Comparison of ENCODE assay signal across 8 cellular contexts in genomic region chr3:27533718-27534578, GRCh38. TPM values are rescaled to one million over a fixed set of nuclear protein-coding genes. Genes with fewer than 3 reads are reported as not detected.
DNase-seq lines count a peak whose midpoint lies in the region; ATAC-seq lines count a peak whose summit lies in the region.

No MANE protein-coding gene starts in this region.

- DNase-seq in activated gamma-delta T cell treated with Interleukin-2 at 50 U/mL for 16 hours (peak; percentile 44), activated gamma-delta T cell (lab: John Stamatoyannopoulos, UW) (no peak), SK-MEL-5 (ENCODE audit: low read depth, low spot score) (peak; percentile 39), caudate nucleus (lab: John Stamatoyannopoulos, UW) (peak in 7 of 61 donors; percentile 1 to 26 (median 9)), kidney glomerular epithelial cell (lab: John Stamatoyannopoulos, UW) (peak; percentile 99)
- peak; percentile 3 for DNase-seq in stimulated activated CD8-positive, alpha-beta memory T cell treated with anti-CD3 and anti-CD28 coated beads, Interleukin-12 subunit alpha, Interleukin-12 subunit beta, amount 100 ng/mL, for 4 hours (ENCODE audit: low read depth)
- no peak for DNase-seq in effector CD8-positive, alpha-beta T cell (lab: John Stamatoyannopoulos, UW)

- ATAC-seq in HG03066 (IDR thresholded peaks at IDR 0.05; ENCODE audit: low read depth, unreplicated experiment): peak; percentile 51

- peak overlapping the region; percentile 55 for H3K27ac ChIP-seq in caudate nucleus (ENCODE audit: low read depth, low read length)

- in situ Hi-C loops in SK-MEL-5 (cut with HindIII; ENCODE audit: low pct_unique_long_range_greater_than_20kb, low sequenced_read_pairs): no loop called here

RNA-seq across cellular contexts. Expression of gene SLC4A7, which starts 49.8 kb away (rescaled TPM):
- total RNA-seq in SK-MEL-5 (2014; rRNA removed; shearing (Covaris generic)): 34.3 and 35.8 TPM in 2 replicates
- polyA plus RNA-seq in SK-MEL-5 (2015; cell fraction: cytosol; rRNA removed): 21.3 and 31.4 TPM in 2 replicates
- 87.8 and 103 TPM in 2 replicates for polyA plus RNA-seq in SK-MEL-5 (2015; cell fraction: nucleus; rRNA removed)

Comparison
In these comparisons a context has a peak if more than half of its experiments do, and no peak if none do; other contexts are left out.
1. DNase-seq: peak in activated gamma-delta T cell treated with Interleukin-2 at 50 U/mL for 16 hours (single experiment), SK-MEL-5 (single experiment), kidney glomerular epithelial cell (single experiment) and stimulated activated CD8-positive, alpha-beta memory T cell treated with anti-CD3 and anti-CD28 coated beads, Interleukin-12 subunit alpha, Interleukin-12 subunit beta, amount 100 ng/mL, for 4 hours (single experiment); none in activated gamma-delta T cell (single experiment) and effector CD8-positive, alpha-beta T cell (single experiment).